In genomic region chr6:131574133-131574532, GRCh38 we compare ENCODE assay signal across 1 cellular context.
TF ChIP-seq lines count a peak whose summit lies in the region.

No MANE protein-coding gene starts in this region.

TF ChIP-seq in HepG2, 621 proteins besides CTCF, POLR2A, EP300 and RAD21 (continued from another document and continues in another):
- TF ChIP-seq, protein P1, sequence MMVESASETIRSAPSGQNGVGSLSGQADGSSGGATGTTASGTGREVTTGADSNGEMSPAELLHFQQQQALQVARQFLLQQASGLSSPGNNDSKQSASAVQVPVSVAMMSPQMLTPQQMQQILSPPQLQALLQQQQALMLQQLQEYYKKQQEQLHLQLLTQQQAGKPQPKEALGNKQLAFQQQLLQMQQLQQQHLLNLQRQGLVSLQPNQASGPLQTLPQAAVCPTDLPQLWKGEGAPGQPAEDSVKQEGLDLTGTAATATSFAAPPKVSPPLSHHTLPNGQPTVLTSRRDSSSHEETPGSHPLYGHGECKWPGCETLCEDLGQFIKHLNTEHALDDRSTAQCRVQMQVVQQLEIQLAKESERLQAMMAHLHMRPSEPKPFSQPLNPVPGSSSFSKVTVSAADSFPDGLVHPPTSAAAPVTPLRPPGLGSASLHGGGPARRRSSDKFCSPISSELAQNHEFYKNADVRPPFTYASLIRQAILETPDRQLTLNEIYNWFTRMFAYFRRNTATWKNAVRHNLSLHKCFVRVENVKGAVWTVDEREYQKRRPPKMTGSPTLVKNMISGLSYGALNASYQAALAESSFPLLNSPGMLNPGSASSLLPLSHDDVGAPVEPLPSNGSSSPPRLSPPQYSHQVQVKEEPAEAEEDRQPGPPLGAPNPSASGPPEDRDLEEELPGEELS (CRISPR knock-in tag; IDR thresholded peaks at IDR 0.05), result peak; percentile 93
- TF ChIP-seq ZNF496 (CRISPR knock-in tag; IDR thresholded peaks at IDR 0.05; ENCODE audit: insufficient replicate concordance) (no peak), PPARG (CRISPR knock-in tag; conservative IDR thresholded peaks at IDR 0.05) (peak; percentile 74), REST (IDR thresholded peaks at IDR 0.05; ENCODE audit: borderline replicate concordance in 1 of 2, low read depth in 1 of 2, low read length in 2 of 2) (peak in 1 of 2 experiments; percentile 60; a peak in 1 of 4 replicates), KDM1A (CRISPR knock-in tag; IDR thresholded peaks at IDR 0.05) (peak; percentile 24; the same call in 1 of the 2 replicates), NFE2L1 (CRISPR knock-in tag; IDR thresholded peaks at IDR 0.05; ENCODE audit: borderline replicate concordance) (no peak), MXD3 (CRISPR knock-in tag; IDR thresholded peaks at IDR 0.05) (no peak), FOXP1 (IDR thresholded peaks at IDR 0.05) (no peak), FOXP1 (CRISPR knock-in tag; IDR thresholded peaks at IDR 0.05) (peak; percentile 94), MIER2 (CRISPR knock-in tag; IDR thresholded peaks at IDR 0.05) (peak; percentile 74), KLF15 (CRISPR knock-in tag; IDR thresholded peaks at IDR 0.05; ENCODE audit: borderline replicate concordance) (no peak), NFIC (IDR thresholded peaks at IDR 0.05; ENCODE audit: low read length) (peak; percentile 95), RBM39 (IDR thresholded peaks at IDR 0.05; ENCODE audit: low read depth, low read length, poor library complexity, severe bottlenecking) (no peak), GATA4 (IDR thresholded peaks at IDR 0.05; ENCODE audit: borderline replicate concordance, low read depth) (peak; percentile 27; the same call in 1 of the 2 replicates), ARID4A (CRISPR knock-in tag; IDR thresholded peaks at IDR 0.05; ENCODE audit: borderline replicate concordance) (peak; percentile 45; the same call in 1 of the 2 replicates), ETV5 (CRISPR knock-in tag; IDR thresholded peaks at IDR 0.05; ENCODE audit: borderline replicate concordance) (peak; percentile 74; the same call in 1 of the 2 replicates), ZNF264 (CRISPR knock-in tag; IDR thresholded peaks at IDR 0.05) (peak; percentile 82; the same call in 1 of the 2 replicates)
- TF ChIP-seq, protein P2, sequence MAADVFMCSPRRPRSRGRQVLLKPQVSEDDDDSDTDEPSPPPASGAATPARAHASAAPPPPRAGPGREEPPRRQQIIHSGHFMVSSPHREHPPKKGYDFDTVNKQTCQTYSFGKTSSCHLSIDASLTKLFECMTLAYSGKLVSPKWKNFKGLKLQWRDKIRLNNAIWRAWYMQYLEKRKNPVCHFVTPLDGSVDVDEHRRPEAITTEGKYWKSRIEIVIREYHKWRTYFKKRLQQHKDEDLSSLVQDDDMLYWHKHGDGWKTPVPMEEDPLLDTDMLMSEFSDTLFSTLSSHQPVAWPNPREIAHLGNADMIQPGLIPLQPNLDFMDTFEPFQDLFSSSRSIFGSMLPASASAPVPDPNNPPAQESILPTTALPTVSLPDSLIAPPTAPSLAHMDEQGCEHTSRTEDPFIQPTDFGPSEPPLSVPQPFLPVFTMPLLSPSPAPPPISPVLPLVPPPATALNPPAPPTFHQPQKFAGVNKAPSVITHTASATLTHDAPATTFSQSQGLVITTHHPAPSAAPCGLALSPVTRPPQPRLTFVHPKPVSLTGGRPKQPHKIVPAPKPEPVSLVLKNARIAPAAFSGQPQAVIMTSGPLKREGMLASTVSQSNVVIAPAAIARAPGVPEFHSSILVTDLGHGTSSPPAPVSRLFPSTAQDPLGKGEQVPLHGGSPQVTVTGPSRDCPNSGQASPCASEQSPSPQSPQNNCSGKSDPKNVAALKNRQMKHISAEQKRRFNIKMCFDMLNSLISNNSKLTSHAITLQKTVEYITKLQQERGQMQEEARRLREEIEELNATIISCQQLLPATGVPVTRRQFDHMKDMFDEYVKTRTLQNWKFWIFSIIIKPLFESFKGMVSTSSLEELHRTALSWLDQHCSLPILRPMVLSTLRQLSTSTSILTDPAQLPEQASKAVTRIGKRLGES (CRISPR knock-in tag; IDR thresholded peaks at IDR 0.05; ENCODE audit: borderline replicate concordance), result no peak
- TF ChIP-seq, protein P3, sequence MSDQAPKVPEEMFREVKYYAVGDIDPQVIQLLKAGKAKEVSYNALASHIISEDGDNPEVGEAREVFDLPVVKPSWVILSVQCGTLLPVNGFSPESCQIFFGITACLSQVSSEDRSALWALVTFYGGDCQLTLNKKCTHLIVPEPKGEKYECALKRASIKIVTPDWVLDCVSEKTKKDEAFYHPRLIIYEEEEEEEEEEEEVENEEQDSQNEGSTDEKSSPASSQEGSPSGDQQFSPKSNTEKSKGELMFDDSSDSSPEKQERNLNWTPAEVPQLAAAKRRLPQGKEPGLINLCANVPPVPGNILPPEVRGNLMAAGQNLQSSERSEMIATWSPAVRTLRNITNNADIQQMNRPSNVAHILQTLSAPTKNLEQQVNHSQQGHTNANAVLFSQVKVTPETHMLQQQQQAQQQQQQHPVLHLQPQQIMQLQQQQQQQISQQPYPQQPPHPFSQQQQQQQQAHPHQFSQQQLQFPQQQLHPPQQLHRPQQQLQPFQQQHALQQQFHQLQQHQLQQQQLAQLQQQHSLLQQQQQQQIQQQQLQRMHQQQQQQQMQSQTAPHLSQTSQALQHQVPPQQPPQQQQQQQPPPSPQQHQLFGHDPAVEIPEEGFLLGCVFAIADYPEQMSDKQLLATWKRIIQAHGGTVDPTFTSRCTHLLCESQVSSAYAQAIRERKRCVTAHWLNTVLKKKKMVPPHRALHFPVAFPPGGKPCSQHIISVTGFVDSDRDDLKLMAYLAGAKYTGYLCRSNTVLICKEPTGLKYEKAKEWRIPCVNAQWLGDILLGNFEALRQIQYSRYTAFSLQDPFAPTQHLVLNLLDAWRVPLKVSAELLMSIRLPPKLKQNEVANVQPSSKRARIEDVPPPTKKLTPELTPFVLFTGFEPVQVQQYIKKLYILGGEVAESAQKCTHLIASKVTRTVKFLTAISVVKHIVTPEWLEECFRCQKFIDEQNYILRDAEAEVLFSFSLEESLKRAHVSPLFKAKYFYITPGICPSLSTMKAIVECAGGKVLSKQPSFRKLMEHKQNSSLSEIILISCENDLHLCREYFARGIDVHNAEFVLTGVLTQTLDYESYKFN (CRISPR knock-in tag; conservative IDR thresholded peaks at IDR 0.05), result peak; percentile 99
- TF ChIP-seq, protein P4, sequence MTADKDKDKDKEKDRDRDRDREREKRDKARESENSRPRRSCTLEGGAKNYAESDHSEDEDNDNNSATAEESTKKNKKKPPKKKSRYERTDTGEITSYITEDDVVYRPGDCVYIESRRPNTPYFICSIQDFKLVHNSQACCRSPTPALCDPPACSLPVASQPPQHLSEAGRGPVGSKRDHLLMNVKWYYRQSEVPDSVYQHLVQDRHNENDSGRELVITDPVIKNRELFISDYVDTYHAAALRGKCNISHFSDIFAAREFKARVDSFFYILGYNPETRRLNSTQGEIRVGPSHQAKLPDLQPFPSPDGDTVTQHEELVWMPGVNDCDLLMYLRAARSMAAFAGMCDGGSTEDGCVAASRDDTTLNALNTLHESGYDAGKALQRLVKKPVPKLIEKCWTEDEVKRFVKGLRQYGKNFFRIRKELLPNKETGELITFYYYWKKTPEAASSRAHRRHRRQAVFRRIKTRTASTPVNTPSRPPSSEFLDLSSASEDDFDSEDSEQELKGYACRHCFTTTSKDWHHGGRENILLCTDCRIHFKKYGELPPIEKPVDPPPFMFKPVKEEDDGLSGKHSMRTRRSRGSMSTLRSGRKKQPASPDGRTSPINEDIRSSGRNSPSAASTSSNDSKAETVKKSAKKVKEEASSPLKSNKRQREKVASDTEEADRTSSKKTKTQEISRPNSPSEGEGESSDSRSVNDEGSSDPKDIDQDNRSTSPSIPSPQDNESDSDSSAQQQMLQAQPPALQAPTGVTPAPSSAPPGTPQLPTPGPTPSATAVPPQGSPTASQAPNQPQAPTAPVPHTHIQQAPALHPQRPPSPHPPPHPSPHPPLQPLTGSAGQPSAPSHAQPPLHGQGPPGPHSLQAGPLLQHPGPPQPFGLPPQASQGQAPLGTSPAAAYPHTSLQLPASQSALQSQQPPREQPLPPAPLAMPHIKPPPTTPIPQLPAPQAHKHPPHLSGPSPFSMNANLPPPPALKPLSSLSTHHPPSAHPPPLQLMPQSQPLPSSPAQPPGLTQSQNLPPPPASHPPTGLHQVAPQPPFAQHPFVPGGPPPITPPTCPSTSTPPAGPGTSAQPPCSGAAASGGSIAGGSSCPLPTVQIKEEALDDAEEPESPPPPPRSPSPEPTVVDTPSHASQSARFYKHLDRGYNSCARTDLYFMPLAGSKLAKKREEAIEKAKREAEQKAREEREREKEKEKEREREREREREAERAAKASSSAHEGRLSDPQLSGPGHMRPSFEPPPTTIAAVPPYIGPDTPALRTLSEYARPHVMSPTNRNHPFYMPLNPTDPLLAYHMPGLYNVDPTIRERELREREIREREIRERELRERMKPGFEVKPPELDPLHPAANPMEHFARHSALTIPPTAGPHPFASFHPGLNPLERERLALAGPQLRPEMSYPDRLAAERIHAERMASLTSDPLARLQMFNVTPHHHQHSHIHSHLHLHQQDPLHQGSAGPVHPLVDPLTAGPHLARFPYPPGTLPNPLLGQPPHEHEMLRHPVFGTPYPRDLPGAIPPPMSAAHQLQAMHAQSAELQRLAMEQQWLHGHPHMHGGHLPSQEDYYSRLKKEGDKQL (CRISPR knock-in tag; IDR thresholded peaks at IDR 0.05; ENCODE audit: low read depth), result peak; percentile 63; the same call in 1 of the 2 replicates
- TF ChIP-seq, protein P5, sequence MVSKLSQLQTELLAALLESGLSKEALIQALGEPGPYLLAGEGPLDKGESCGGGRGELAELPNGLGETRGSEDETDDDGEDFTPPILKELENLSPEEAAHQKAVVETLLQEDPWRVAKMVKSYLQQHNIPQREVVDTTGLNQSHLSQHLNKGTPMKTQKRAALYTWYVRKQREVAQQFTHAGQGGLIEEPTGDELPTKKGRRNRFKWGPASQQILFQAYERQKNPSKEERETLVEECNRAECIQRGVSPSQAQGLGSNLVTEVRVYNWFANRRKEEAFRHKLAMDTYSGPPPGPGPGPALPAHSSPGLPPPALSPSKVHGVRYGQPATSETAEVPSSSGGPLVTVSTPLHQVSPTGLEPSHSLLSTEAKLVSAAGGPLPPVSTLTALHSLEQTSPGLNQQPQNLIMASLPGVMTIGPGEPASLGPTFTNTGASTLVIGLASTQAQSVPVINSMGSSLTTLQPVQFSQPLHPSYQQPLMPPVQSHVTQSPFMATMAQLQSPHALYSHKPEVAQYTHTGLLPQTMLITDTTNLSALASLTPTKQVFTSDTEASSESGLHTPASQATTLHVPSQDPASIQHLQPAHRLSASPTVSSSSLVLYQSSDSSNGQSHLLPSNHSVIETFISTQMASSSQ (IDR thresholded peaks at IDR 0.05; ENCODE audit: low read depth), result peak; percentile 55; the same call in 1 of the 2 replicates
- TF ChIP-seq, protein P5 (CRISPR knock-in tag; IDR thresholded peaks at IDR 0.05; ENCODE audit: borderline replicate concordance), result no peak
